28 cellular contexts compared by ENCODE assay signal in genomic region chr4:148770848-148771247, GRCh38.
A peak's percentile ranks its signal among the peaks of the same experiment; 100 is the strongest.
DNase-seq lines count a peak whose midpoint lies in the region; ATAC-seq and TF ChIP-seq lines count a peak whose summit lies in the region.
"Had no signal": no experiment of that assay in that cellular context is flagged by ENCODE, and none has a peak within 500 bp of the region (broad histone marks: within the 10 kb centered on the region; RNA-seq: fewer than 3 reads in every experiment).

No MANE protein-coding gene starts in this region.

- DNase-seq in A673 (ENCODE audit: low spot score) (peak; percentile 18), dermis blood vessel endothelial cell (peak; percentile 40), fibroblast of peridontal ligament (ENCODE audit: extremely low read depth) (peak; percentile 16), HFFc6 (no peak), SIG-M5 treated with dmso at 0.1 percent for 504 hours (lab: John Stamatoyannopoulos, UW; ENCODE audit: unreplicated experiment) (no peak)
- no peak for DNase-seq in activated CD4-positive, alpha-beta T cell treated with anti-CD3 and anti-CD28 coated beads, Interleukin-2, amount 50 U/mL, for 4 hours
- DNase-seq: AML-193; CD4-positive, alpha-beta T cell; COR-L47; DMS79; EL; GF-D8; H7; NCI-H1092; NCI-H1417 treated with DMSO at 0.1 percent for 48 hours; NCI-H1694 treated with DMSO at 0.1 percent for 48 hours; NCI-H2081; NCI-H2171; NCI-H226; NCI-H510A; NCI-H69; SHP77 treated with DMSO at 0.1 percent for 48 hours; SK-N-SH had no signal

- no peaks in the 10 kb centered on the region for H3K4me1 ChIP-seq in A673 (ENCODE audit: insufficient read depth, low read length, poor library complexity, severe bottlenecking)
- H3K4me1 ChIP-seq in HEK293 (ENCODE audit: control insufficient read depth, insufficient read depth, low read length), result no peaks in the 10 kb centered on the region
- H3K4me1 ChIP-seq: BLaER1 treated with 17β-estradiol and CSF1 and Interleukin-3, amounts not matched to agents 10 nM and 100 nM had no signal

- no peak for TF ChIP-seq CTCF in A673 (conservative IDR thresholded peaks at IDR 0.05; ENCODE audit: low read depth, low read length)
- TF ChIP-seq CTCF in HEK293 (tag by site-specific recombination; IDR thresholded peaks at IDR 0.05), result no peak
- TF ChIP-seq CTCF in HFFc6 (IDR thresholded peaks at IDR 0.05), result no peak

- H3K9me3 ChIP-seq in A673 (ENCODE audit: low read depth, low read length, poor library complexity, severe bottlenecking), result no peaks in the 10 kb centered on the region
- no peaks in the 10 kb centered on the region for H3K9me3 ChIP-seq in HEK293 (ENCODE audit: control insufficient read depth, insufficient read depth, low read depth, low read length)
- H3K9me3 ChIP-seq: BLaER1 treated with 17β-estradiol and CSF1 and Interleukin-3, amounts not matched to agents 10 nM and 100 nM; SK-N-SH had no signal

- no peak overlapping the region for H3K27ac Mint-ChIP-seq in HFFc6
- H3K27ac Mint-ChIP-seq: CD4-positive, alpha-beta T cell had no signal

- BruUV-seq in A673 (replicated peaks; lab: Mats Ljungman, UMichigan), result no TSS peak

- CTCF ChIA-PET in A673 (lab: Charles Lee), result no interaction called here
- CTCF ChIA-PET in HEK293 (lab: Yijun Ruan, JAX), result no interaction called here

- no peak overlapping the region for H3K4me3 Mint-ChIP-seq in HFFc6
- H3K4me3 Mint-ChIP-seq: CD4-positive, alpha-beta T cell had no signal

- H3K27me3 ChIP-seq in A673 (replicated peaks; ENCODE audit: insufficient read depth, low read depth, low read length, poor library complexity), result no peaks in the 10 kb centered on the region
- H3K27me3 ChIP-seq: BLaER1 treated with 17β-estradiol and CSF1 and Interleukin-3, amounts not matched to agents 10 nM and 100 nM had no signal

- no peak overlapping the region for H3K4me3 ChIP-seq in A673 (ENCODE audit: low read depth, low read length, poor library complexity, severe bottlenecking)
- H3K4me3 ChIP-seq in HEK293 (ENCODE audit: low read depth, low read length), result no peak overlapping the region
- H3K4me3 ChIP-seq: BLaER1 treated with 17β-estradiol and CSF1 and Interleukin-3, amounts not matched to agents 10 nM and 100 nM had no signal

- POLR2A ChIA-PET in A673 (lab: Charles Lee; ENCODE audit: low non-redundant PET), result no interaction called here
- POLR2A ChIA-PET in HEK293 (lab: Yijun Ruan, JAX), result no interaction called here

- no peaks in the 10 kb centered on the region for H3K4me1 Mint-ChIP-seq in HFFc6 (ENCODE audit: low read depth)

- H3K36me3 Mint-ChIP-seq in HFFc6 (ENCODE audit: low read depth), result no peaks in the 10 kb centered on the region

- no peak overlapping the region for H3K27ac ChIP-seq in A673 (ENCODE audit: low read depth, low read length, poor library complexity, severe bottlenecking)
- H3K27ac ChIP-seq in HEK293 (ENCODE audit: extremely low read depth, low read depth, low read length), result no peak overlapping the region
- H3K27ac ChIP-seq: BLaER1 treated with 17β-estradiol and CSF1 and Interleukin-3, amounts not matched to agents 10 nM and 100 nM; RWPE1 had no signal

- H3K36me3 ChIP-seq in A673 (ENCODE audit: insufficient read depth, low read length, poor library complexity, severe bottlenecking) (no peaks in the 10 kb centered on the region), HEK293 (ENCODE audit: control insufficient read depth in 2 of 2, insufficient read depth in 1 of 2, low read length in 2 of 2) (no peaks in the 10 kb centered on the region)
- H3K36me3 ChIP-seq: BLaER1 treated with 17β-estradiol and CSF1 and Interleukin-3, amounts not matched to agents 10 nM and 100 nM had no signal

- H3K9me3 Mint-ChIP-seq in HFFc6, result peaks cover 13% of the 10 kb centered on the region; the same call in 1 of the 2 replicates
- H3K9me3 Mint-ChIP-seq: CD4-positive, alpha-beta T cell had no signal

- no peaks in the 10 kb centered on the region for H3K27me3 Mint-ChIP-seq in HFFc6 (ENCODE audit: insufficient read depth)
- H3K27me3 Mint-ChIP-seq: CD4-positive, alpha-beta T cell had no signal

- ATAC-seq in HG03045 (IDR thresholded peaks at IDR 0.05; ENCODE audit: unreplicated experiment), result no peak
- ATAC-seq: Panc1 had no signal

- intact Hi-C loops in A673 (cut with micrococcal nuclease; ENCODE audit: unreplicated experiment), result no loop called here

TF ChIP-seq in HEK293, 187 proteins besides CTCF, POLR2A, EP300 and RAD21:
- TF ChIP-seq ZNF585B (tag by site-specific recombination; IDR thresholded peaks at IDR 0.05) (no peak), ATF2 (tag by site-specific recombination; IDR thresholded peaks at IDR 0.05; ENCODE audit: low read depth) (peak; percentile 46; the same call in 1 of the 2 replicates), ZSCAN4 (tag by site-specific recombination; IDR thresholded peaks at IDR 0.05) (no peak), ZNF280C (tag by site-specific recombination; IDR thresholded peaks at IDR 0.05) (no peak), ZNF366 (tag by site-specific recombination; conservative IDR thresholded peaks at IDR 0.05) (no peak), MYNN (tag by site-specific recombination; IDR thresholded peaks at IDR 0.05; ENCODE audit: borderline replicate concordance) (peak; percentile 81), ZBTB8A (tag by site-specific recombination; IDR thresholded peaks at IDR 0.05) (no peak), ZNF768 (tag by site-specific recombination; IDR thresholded peaks at IDR 0.05) (no peak), ZNF621 (tag by site-specific recombination; IDR thresholded peaks at IDR 0.05) (no peak), KLF10 (tag by site-specific recombination; IDR thresholded peaks at IDR 0.05) (no peak), GLI4 (tag by site-specific recombination; IDR thresholded peaks at IDR 0.05) (no peak), ZNF214 (tag by site-specific recombination; IDR thresholded peaks at IDR 0.05; ENCODE audit: borderline replicate concordance) (no peak)

Comparison
In these comparisons a context has a peak if more than half of its experiments do, and no peak if none do; other contexts are left out.
1. DNase-seq: peak in A673 (single experiment), dermis blood vessel endothelial cell (single experiment) and fibroblast of peridontal ligament (single experiment); none in HFFc6 (single experiment), SIG-M5 treated with dmso at 0.1 percent for 504 hours (single experiment) and activated CD4-positive, alpha-beta T cell treated with anti-CD3 and anti-CD28 coated beads, Interleukin-2, amount 50 U/mL, for 4 hours (0 of 2).